26 cellular contexts compared by ENCODE assay signal in genomic region chr18:58949031-58949430, GRCh38.
"Had no signal": no experiment of that assay in that cellular context is flagged by ENCODE, and none has a peak within 500 bp of the region (broad histone marks: within the 10 kb centered on the region; RNA-seq: fewer than 3 reads in every experiment).

No MANE protein-coding gene starts in this region.

- H3K4me1 Mint-ChIP-seq: activated CD4-positive, alpha-beta T cell treated with anti-CD3 and anti-CD28 coated beads, Interleukin-2, amount 10 ng/mL, durations not matched to agents 7 days and 5 days; activated naive CD8-positive, alpha-beta T cell treated with anti-CD3 and anti-CD28 coated beads, Interleukin-2, amount 10 ng/mL, durations not matched to agents 7 days and 5 days had no signal

- DNase-seq: activated CD4-positive, alpha-beta memory T cell treated with anti-CD3 and anti-CD28 coated beads, Interleukin-2, amount 10 ng/mL, durations not matched to agents 7 days and 5 days; activated CD4-positive, alpha-beta T cell treated with anti-CD3 and anti-CD28 coated beads, Interleukin-2, amount 10 ng/mL, durations not matched to agents 7 days and 5 days; activated CD4-positive, CD25-positive, alpha-beta regulatory T cell; activated gamma-delta T cell; activated naive CD4-positive, alpha-beta T cell treated with anti-CD3 and anti-CD28 coated beads, Interleukin-2, amount 50 U/mL, for 16 hours; activated naive CD8-positive, alpha-beta T cell treated with anti-CD3 and anti-CD28 coated beads, Interleukin-2, amount 10 ng/mL, durations not matched to agents 7 days and 5 days; activated T-cell treated with anti-CD3 and anti-CD28 coated beads for 4 hours; activated T-cell treated with anti-CD3 and anti-CD28 coated beads, Interleukin-2, amount 50 U/mL, for 48 hours; adrenal gland; anterior cingulate cortex; cerebellar nuclear complex; MM.1S; NCI-H146; NCI-H187 treated with DMSO at 0.1 percent for 48 hours; NCI-H2081 treated with DMSO at 0.1 percent for 48 hours; NCI-H2227 treated with DMSO at 0.1 percent for 48 hours; NCI-H446 treated with DMSO at 0.1 percent for 48 hours; NCI-H524 treated with DMSO at 0.1 percent for 48 hours; NCI-H748 treated with DMSO at 0.1 percent for 48 hours; OCI-M1; RPMI8226; SK-N-SH; SW 1271 had no signal

- H3K27me3 ChIP-seq: adrenal gland had no signal

- H3K36me3 Mint-ChIP-seq: activated naive CD8-positive, alpha-beta T cell treated with anti-CD3 and anti-CD28 coated beads, Interleukin-2, amount 10 ng/mL, durations not matched to agents 7 days and 5 days had no signal

- H3K27ac ChIP-seq: adrenal gland had no signal

- H3K4me3 Mint-ChIP-seq: activated CD4-positive, alpha-beta memory T cell treated with anti-CD3 and anti-CD28 coated beads, Interleukin-2, amount 10 ng/mL, durations not matched to agents 7 days and 5 days; activated CD4-positive, alpha-beta T cell treated with anti-CD3 and anti-CD28 coated beads, Interleukin-2, amount 10 ng/mL, durations not matched to agents 7 days and 5 days; activated naive CD8-positive, alpha-beta T cell treated with anti-CD3 and anti-CD28 coated beads, Interleukin-2, amount 10 ng/mL, durations not matched to agents 7 days and 5 days; activated T-helper 17 cell treated with anti-CD3 and anti-CD28 coated beads, Interleukin-2, amount 50 U/mL, for 72 hours had no signal

- H3K27ac Mint-ChIP-seq: activated CD4-positive, alpha-beta memory T cell treated with anti-CD3 and anti-CD28 coated beads, Interleukin-2, amount 10 ng/mL, durations not matched to agents 7 days and 5 days; activated CD4-positive, alpha-beta T cell treated with anti-CD3 and anti-CD28 coated beads, Interleukin-2, amount 10 ng/mL, durations not matched to agents 7 days and 5 days; activated naive CD8-positive, alpha-beta T cell treated with anti-CD3 and anti-CD28 coated beads, Interleukin-2, amount 10 ng/mL, durations not matched to agents 7 days and 5 days; activated T-helper 17 cell treated with anti-CD3 and anti-CD28 coated beads, Interleukin-2, amount 50 U/mL, for 72 hours had no signal

- H3K9ac ChIP-seq: SK-N-SH had no signal

- H3K9me3 Mint-ChIP-seq: activated CD4-positive, alpha-beta memory T cell treated with anti-CD3 and anti-CD28 coated beads, Interleukin-2, amount 10 ng/mL, durations not matched to agents 7 days and 5 days; activated CD4-positive, alpha-beta T cell treated with anti-CD3 and anti-CD28 coated beads, Interleukin-2, amount 10 ng/mL, durations not matched to agents 7 days and 5 days; activated naive CD8-positive, alpha-beta T cell treated with anti-CD3 and anti-CD28 coated beads, Interleukin-2, amount 10 ng/mL, durations not matched to agents 7 days and 5 days; activated T-helper 17 cell treated with anti-CD3 and anti-CD28 coated beads, Interleukin-2, amount 50 U/mL, for 72 hours had no signal

- H3K4me3 ChIP-seq: adrenal gland had no signal

- H3K4me2 ChIP-seq: SK-N-SH had no signal

- ATAC-seq: activated T-helper 17 cell treated with anti-CD3 and anti-CD28 coated beads, Interleukin-2, amount 50 U/mL, for 72 hours; Panc1; Right ventricle myocardium inferior had no signal

- H3K9me3 ChIP-seq: adrenal gland, SK-N-SH had no signal
